Comparison of ENCODE assay signal across 9 cellular contexts in the genomic region with DNA sequence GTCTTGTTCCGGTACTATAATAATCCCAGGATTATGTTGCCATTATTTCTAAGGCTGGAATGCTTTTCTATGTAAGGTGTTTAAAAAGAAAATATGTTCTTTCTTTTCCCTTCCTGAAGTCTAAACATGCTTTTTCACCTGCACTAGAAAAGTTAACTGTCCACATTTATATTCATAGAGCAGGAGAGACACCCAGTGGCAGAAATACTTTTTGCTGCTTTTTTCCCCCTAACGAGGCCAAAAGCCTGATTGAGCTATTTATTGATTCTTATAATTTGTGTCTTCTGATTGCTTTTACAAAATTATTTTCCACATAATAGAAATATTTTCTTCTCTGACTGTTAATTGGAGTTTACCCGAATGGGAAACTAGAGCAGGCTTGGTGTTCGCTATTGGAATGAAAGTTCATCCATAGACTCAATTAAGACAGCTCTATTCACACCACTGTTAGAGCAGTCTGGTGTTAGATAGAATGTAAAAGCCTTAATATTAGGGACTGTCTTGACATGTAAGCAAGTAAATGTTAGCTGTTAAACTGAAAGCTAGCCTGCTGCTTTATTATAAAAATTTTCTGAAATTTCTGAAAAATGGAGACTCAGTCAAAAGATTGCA. TPM values are rescaled to one million over a fixed set of nuclear protein-coding genes. Genes with fewer than 3 reads are reported as not detected.
DNase-seq lines count a peak whose midpoint lies in the region; ATAC-seq, FAIRE-seq and TF ChIP-seq lines count a peak whose summit lies in the region.
"Had no signal": no experiment of that assay in that cellular context is flagged by ENCODE, and none has a peak within 500 bp of the region (broad histone marks: within the 10 kb centered on the region; RNA-seq: fewer than 3 reads in every experiment).

No MANE protein-coding gene starts in this region.

- RAD21 ChIA-PET in GM12878 (lab: Charles Lee; ENCODE audit: unreplicated experiment) = interaction anchor here (0.6 to 7.0 kb wide), 21 partner anchors 9 to 788 kb away, joined by 3 to 111 read pairs (median 4); a partner anchor contains a TSS

- no peak for TF ChIP-seq EP300 in GM12878 (IDR thresholded peaks at IDR 0.05; ENCODE audit: borderline replicate concordance in 1 of 2, control insufficient read depth in 1 of 2, low read depth in 2 of 2, low read length in 2 of 2)

- TF ChIP-seq POLR2A in GM12878 (IDR thresholded peaks at IDR 0.05; ENCODE audit: low read depth, low read length) = no peak

- no peak overlapping the region for H2AFZ ChIP-seq in GM12878 (ENCODE audit: control insufficient read depth, low read depth, low read length)

- intact Hi-C loops in GM12878 (cut with micrococcal nuclease; ENCODE audit: unreplicated experiment) (loop anchor here (1.0 kb wide), 2 partner anchors 182 to 255 kb away; no protein-coding TSS in a partner anchor), left lung (cut with DNase I) (loop anchor here in 1 of 2 donors (5.0 kb wide), 1 partner anchor 180 kb away; no protein-coding TSS in a partner anchor)

- no peaks in the 10 kb centered on the region for H4K20me1 ChIP-seq in GM12878 (ENCODE audit: control insufficient read depth, insufficient read depth)

- no peaks in the 10 kb centered on the region for H3K4me1 ChIP-seq in GM12878 (ENCODE audit: control insufficient read depth, insufficient read depth, low read length)
- no peaks in the 10 kb centered on the region for H3K4me1 ChIP-seq in left lung

- POLR2A ChIA-PET in GM12878 (lab: Charles Lee) = interaction anchor here (0.5 to 1.3 kb wide), 3 partner anchors 56 to 500 kb away, joined by 3 to 9 read pairs (median 3); no protein-coding TSS in a partner anchor

- FAIRE-seq in GM12878 (lab: Jason Lieb, UNC) = no peak

- ATAC-seq in GM19452 (IDR thresholded peaks at IDR 0.05; ENCODE audit: unreplicated experiment) (peak; percentile 48), GM12878 (peak; percentile 75), left lung (peak; percentile 70)

- in situ Hi-C loops in GM12878 (cut with MboI) = no loop called here

- TF ChIP-seq RAD21 in GM12878 (IDR thresholded peaks at IDR 0.05; ENCODE audit: insufficient read depth, low read depth, low read length) = peak; percentile 81

- WGBS in GM12878 (ENCODE audit: insufficient coverage, insufficient replicate concordance, low lambda C conversion rate, missing lambda C conversion rate) = 74% methylated on average over 4 of the region's 4 CpGs

- H3K4me2 ChIP-seq in GM12878 (ENCODE audit: control insufficient read depth, insufficient read depth) = no peak overlapping the region

- CTCF ChIA-PET in GM12878 (lab: Yijun Ruan, JAX) = interaction anchor here (0.6 to 8.8 kb wide), 41 partner anchors 8 to 1705 kb away, joined by 3 to 288 read pairs (median 4); a partner anchor contains a TSS

- H3K36me3 ChIP-seq in GM12878 (ENCODE audit: control insufficient read depth in 2 of 2, insufficient read depth in 2 of 2, low read length in 1 of 2) (peaks cover 0 to 20% of the 10 kb centered on the region in 2 experiments), left lung (peaks cover 0 to 24% of the 10 kb centered on the region in 2 donors)

- no peak overlapping the region for H3K4me3 ChIP-seq in GM12878
- H3K4me3 ChIP-seq in left lung = no peak overlapping the region
- H3K4me3 ChIP-seq: skin epidermis had no signal

- SMC1A ChIA-PET in GM12878 (lab: Charles Lee; ENCODE audit: uncharacterized antibody, unreplicated experiment) = interaction anchor here (0.6 to 8.9 kb wide), 25 partner anchors 9 to 997 kb away, joined by 3 to 153 read pairs (median 4); a partner anchor contains a TSS

- DNase-seq in SIG-M5 treated with dmso at 0.1 percent for 504 hours (lab: John Stamatoyannopoulos, UW; ENCODE audit: unreplicated experiment) (peak; percentile 23), SIG-M5 (lab: John Stamatoyannopoulos, UW) (no peak), NCI-H146 treated with DMSO at 0.1 percent for 48 hours (lab: John Stamatoyannopoulos, UW; ENCODE audit: unreplicated experiment) (peak; percentile 43), GM12878 (ENCODE audit: low read depth, low spot score) (no peak), left lung (no peak), GOT3 (lab: John Stamatoyannopoulos, UW) (no peak), islet precursor cell (no peak)

- H3K9ac ChIP-seq in GM12878 (ENCODE audit: control insufficient read depth, insufficient read depth, low read length) = no peak overlapping the region

- H3K27ac ChIP-seq in GM12878 (ENCODE audit: control insufficient read depth, insufficient read depth) (no peak overlapping the region), left lung (no peak overlapping the region)
- H3K27ac ChIP-seq: skin epidermis had no signal

- BruUV-seq in GM12878 (replicated peaks; lab: Mats Ljungman, UMichigan) = no TSS peak

- H3K79me2 ChIP-seq in GM12878 (ENCODE audit: control insufficient read depth, insufficient read depth, low read length) = no peaks in the 10 kb centered on the region

- H3K27me3 ChIP-seq in GM12878 (replicated peaks in 1 of 2; ENCODE audit: control insufficient read depth in 2 of 2, insufficient read depth in 2 of 2, low read length in 1 of 2) (no peaks in the 10 kb centered on the region), left lung (no peaks in the 10 kb centered on the region)

- H3K9me3 ChIP-seq in GM12878 (replicated peaks; ENCODE audit: control insufficient read depth, insufficient read depth, low read length) (no peaks in the 10 kb centered on the region), left lung (no peaks in the 10 kb centered on the region)

- peak; percentile 45 to 67 (median 58); a peak in 5 of 6 replicates for TF ChIP-seq CTCF in GM12878 (IDR thresholded peaks at IDR 0.05 in 2 of 3, conservative IDR thresholded peaks at IDR 0.05 in 1 of 3; ENCODE audit: control insufficient read depth in 2 of 3, extremely low read depth in 1 of 3, insufficient read depth in 1 of 3, low read depth in 3 of 3, low read length in 3 of 3)
- peak; percentile 48 to 52 for TF ChIP-seq CTCF in left lung (IDR thresholded peaks at IDR 0.05)

TF ChIP-seq in GM12878, 131 proteins besides CTCF, POLR2A, EP300 and RAD21:
- peak; percentile 68; the same call in 1 of the 2 replicates for TF ChIP-seq SMC3 (IDR thresholded peaks at IDR 0.05; ENCODE audit: borderline replicate concordance, low read length)
- TF ChIP-seq MTA2 (IDR thresholded peaks at IDR 0.05; ENCODE audit: low read depth) = no peak
TF ChIP-seq in GM12878: peak in this region for 1.

RNA-seq across cellular contexts. Expression of a gene that starts 15.8 kb away (rescaled TPM):
- 16.8 TPM in 2 replicates for total RNA-seq in GM12878 (2013; cell fraction: nucleolus; rRNA removed)
- total RNA-seq in GM12878 (2014; rRNA removed) = 6.3 and 7.6 TPM in 2 replicates
- 7.0 and 7.6 TPM in 2 replicates for total RNA-seq in GM12878 (2014; rRNA removed; fragmentation: Illumina TruSeq; extraction: Trizol)
- total RNA-seq in GM12878 (2021) = 4.2 and 4.4 TPM in 2 replicates
- polyA plus RNA-seq in GM12878 (2011; ENCODE audit: low read depth) = 1.7 TPM
- 5.5 and 8.4 TPM in 2 replicates for polyA plus RNA-seq in GM12878 (2011; rRNA removed)
- polyA plus RNA-seq in GM12878 (2011; cell fraction: cytosol; rRNA removed) = 1.9 and 2.1 TPM in 2 replicates
- polyA plus RNA-seq in GM12878 (2011; cell fraction: nucleus; rRNA removed) = 4.4 TPM in 2 replicates
- polyA plus RNA-seq in GM12878 (2012) = 2.6 and 3.3 TPM in 2 replicates
- 5.1 and 6.3 TPM in 2 replicates for polyA plus RNA-seq in GM12878 (2014; fragmentation: Illumina TruSeq; extraction: Trizol)
- polyA plus RNA-seq in GM12878 (2014; fragmentation: Nextera tagmentation; extraction: Ambion mirVana) = 1 to 10 TPM; 1.6 to 1.8 TPM
- polyA plus RNA-seq in GM12878 (2014; rRNA removed) = 2.4 and 2.8 TPM in 2 replicates
- 1 to 10 TPM; 5.8 to 7.2 TPM for polyA plus RNA-seq in GM12878 (2016; fragmentation: Nextera tagmentation; extraction: Ambion mirVana)
- 7.3 and 9.4 TPM in 2 replicates for polyA minus RNA-seq in GM12878 (2011; rRNA and poly(A)+ RNA removed)
- polyA minus RNA-seq in GM12878 (2011; cell fraction: cytosol; rRNA and poly(A)+ RNA removed) = 3.1 and 3.3 TPM in 2 replicates
- 5.6 and 8.9 TPM in 2 replicates for polyA minus RNA-seq in GM12878 (2011; cell fraction: nucleus; rRNA and poly(A)+ RNA removed)
- 1 to 10 TPM; 7.5 to 7.8 TPM for total RNA-seq in left lung

RNA-seq across cellular contexts. Expression of a gene that starts 21.5 kb away (rescaled TPM):
- 43.5 and 45.4 TPM in 2 replicates for total RNA-seq in GM12878 (2013; cell fraction: nucleolus; rRNA removed)
- total RNA-seq in GM12878 (2014; rRNA removed) (16.2 and 19.1 TPM in 2 replicates), GM12878 (2014; rRNA removed; fragmentation: Illumina TruSeq; extraction: Trizol) (21.0 and 21.2 TPM in 2 replicates), GM12878 (2021) (11.2 and 13.1 TPM in 2 replicates), left lung (10 to 100 TPM in 1 of 2 donors, 1 to 10 TPM in 1; 9.9 to 11.4 TPM)
- 4.6 TPM for polyA plus RNA-seq in GM12878 (2011; ENCODE audit: low read depth)
- polyA plus RNA-seq in GM12878 (2011; rRNA removed) (44.3 and 68.5 TPM in 2 replicates), GM12878 (2014; fragmentation: Illumina TruSeq; extraction: Trizol) (24.3 and 26.0 TPM in 2 replicates), GM12878 (2014; fragmentation: Nextera tagmentation; extraction: Ambion mirVana) (10 to 100 TPM; 28.1 to 42.7 TPM), GM12878 (2014; rRNA removed) (12.5 and 16.5 TPM in 2 replicates), GM12878 (2016; fragmentation: Nextera tagmentation; extraction: Ambion mirVana) (10 to 100 TPM; 23.4 to 24.9 TPM)
- 14.3 and 19.8 TPM in 2 replicates for polyA plus RNA-seq in GM12878 (2011; cell fraction: cytosol; rRNA removed)
- 25.7 and 29.7 TPM in 2 replicates for polyA plus RNA-seq in GM12878 (2011; cell fraction: nucleus; rRNA removed)
- polyA plus RNA-seq in GM12878 (2012) = 9.5 and 15.3 TPM in 2 replicates
- polyA minus RNA-seq in GM12878 (2011; rRNA and poly(A)+ RNA removed) = 16.4 and 29.3 TPM in 2 replicates
- 5.7 and 6.3 TPM in 2 replicates for polyA minus RNA-seq in GM12878 (2011; cell fraction: cytosol; rRNA and poly(A)+ RNA removed)
- 24.1 and 25.1 TPM in 2 replicates for polyA minus RNA-seq in GM12878 (2011; cell fraction: nucleus; rRNA and poly(A)+ RNA removed)

Comparison
In these comparisons a context has a peak if more than half of its experiments do, and no peak if none do; other contexts are left out.
1. DNase-seq: peak in SIG-M5 treated with dmso at 0.1 percent for 504 hours (single experiment) and NCI-H146 treated with DMSO at 0.1 percent for 48 hours (single experiment); none in SIG-M5 (single experiment), GM12878 (single experiment), left lung (0 of 2), GOT3 (single experiment) and islet precursor cell (single experiment).
2. Peak in every context shown above with its lines, with median percentiles within 50 percentile points of each other: ATAC-seq.